Comparison of ENCODE assay signal across 9 cellular contexts in genomic region chr5:24791326-24791725, GRCh38.
"Had no signal": no experiment of that assay in that cellular context is flagged by ENCODE, and none has a peak within 500 bp of the region (broad histone marks: within the 10 kb centered on the region; RNA-seq: fewer than 3 reads in every experiment).

No MANE protein-coding gene starts in this region.

- H3K4me3 ChIP-seq: GM23248, HAP-1, K562 had no signal

- ATAC-seq: HCT116, K562 had no signal

- H3K27ac Mint-ChIP-seq: HFFc6 had no signal

- H3K36me3 ChIP-seq: HAP-1 had no signal

- H3K4me3 Mint-ChIP-seq: HFFc6 had no signal

- H3K9me3 ChIP-seq: HAP-1 had no signal

- DNase-seq: GM23248, HFFc6, IMR-90, KG1 had no signal

- H3K4me1 ChIP-seq: HAP-1 had no signal

- H3K9ac ChIP-seq: GM23248 had no signal

- FAIRE-seq: H1, HTR-8/SVneo, K562 had no signal
